Comparison of ENCODE assay signal across 8 cellular contexts in the genomic region with DNA sequence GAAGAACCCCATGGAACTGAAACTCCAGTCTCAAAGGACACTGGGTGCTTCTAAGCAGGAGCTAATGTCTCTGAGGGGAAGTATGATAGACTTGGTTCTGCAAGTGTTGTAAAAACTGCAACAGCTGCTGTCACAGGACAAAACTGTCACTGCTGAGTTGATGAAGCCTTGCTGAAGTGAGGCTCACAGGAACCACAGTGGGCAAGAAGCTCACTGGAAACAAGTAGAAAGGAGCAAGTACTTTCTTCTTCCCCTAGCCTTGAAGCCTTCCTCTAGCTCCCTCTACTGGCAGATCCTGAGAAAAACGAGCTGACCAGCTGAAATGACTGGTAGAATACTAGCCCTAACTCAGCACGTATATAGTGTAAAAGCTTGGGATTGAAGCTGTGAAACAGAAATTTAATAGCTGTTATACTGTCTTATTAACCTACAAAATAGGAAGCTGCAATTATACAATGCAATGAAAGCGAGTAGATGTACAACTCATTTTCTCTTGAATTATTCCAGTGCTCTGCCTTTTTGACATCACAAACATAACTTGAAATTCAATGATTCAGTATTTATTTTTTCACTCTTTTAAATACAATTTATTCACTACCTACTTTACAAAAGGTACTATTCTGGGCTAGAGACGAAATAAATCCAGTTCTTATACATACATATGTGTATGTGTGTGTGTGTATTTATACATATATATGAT.
DNase-seq lines count a peak whose midpoint lies in the region; ATAC-seq and TF ChIP-seq lines count a peak whose summit lies in the region.

No MANE protein-coding gene starts in this region.

- H3K9me3 ChIP-seq in AG04450 (ENCODE audit: control insufficient read depth, insufficient read depth, low read length) (no peaks in the 10 kb centered on the region), body of pancreas (no peaks in the 10 kb centered on the region)

- no peak overlapping the region for H3K27ac ChIP-seq in AG04450 (ENCODE audit: low read depth, low read length)
- H3K27ac ChIP-seq in body of pancreas, result no peak overlapping the region

- 1 to 2% methylated on average over 4 of the region's 4 CpGs for WGBS in body of pancreas, 2 donors

- intact Hi-C loops in body of pancreas (cut with DNase I), result no loop called here

- peak; percentile 95 for TF ChIP-seq CTCF in AG04450 (IDR thresholded peaks at IDR 0.05; ENCODE audit: low read depth, low read length)
- TF ChIP-seq CTCF in GM13977 (IDR thresholded peaks at IDR 0.05; ENCODE audit: extremely low read depth, insufficient read depth, missing control alignments), result peak; percentile 90
- TF ChIP-seq CTCF in body of pancreas (IDR thresholded peaks at IDR 0.05), result peak; percentile 57 to 73 (median 61)

- DNase-seq in AG04450 (ENCODE audit: low read depth, low spot score) (peak; percentile 68), GM13977 (ENCODE audit: low spot score) (peak; percentile 61), NCI-H1048 (lab: John Stamatoyannopoulos, UW) (peak; percentile 7), SW480 (ENCODE audit: low spot score) (peak; percentile 57), body of pancreas (peak; percentile 54 to 60 (median 59)), iPS DF 4.7 (ENCODE audit: extremely low read depth, low spot score) (peak; percentile 60)
- DNase-seq in stimulated activated CD4-positive, alpha-beta T cell treated with anti-CD3 and anti-CD28 coated beads, Interleukin-15, amount 100 ng/mL, for 48 hours (ENCODE audit: low read depth in 2 of 2), result peak; percentile 11 to 24

- H3K36me3 ChIP-seq in body of pancreas (replicated peaks in 1 of 2; ENCODE audit: insufficient read depth in 1 of 2, low read depth in 2 of 2), result no peaks in the 10 kb centered on the region

- POLR2A ChIA-PET in AG04450 (lab: Yijun Ruan, JAX), result no interaction called here

- in situ Hi-C loops in GM13977 (cut with MboI; ENCODE audit: low pct_unique_long_range_greater_than_20kb, low sequenced_read_pairs, unreplicated experiment), result loop anchor here (25.0 kb wide), 1 partner anchor 265 kb away; no protein-coding TSS in a partner anchor

- no peaks in the 10 kb centered on the region for H3K4me1 ChIP-seq in body of pancreas

- TF ChIP-seq POLR2A in body of pancreas (IDR thresholded peaks at IDR 0.05), result no peak

- CTCF ChIA-PET in AG04450 (lab: Charles Lee), result interaction anchor here (0.5 to 3.8 kb wide), 110 partner anchors 9 to 718 kb away, joined by 3 to 72 read pairs (median 4); no protein-coding TSS in a partner anchor

- peak; percentile 94 for ATAC-seq in HG02763 (IDR thresholded peaks at IDR 0.05; ENCODE audit: unreplicated experiment)
- peak; percentile 83 for ATAC-seq in body of pancreas

- H3K4me3 ChIP-seq in AG04450 (ENCODE audit: low read depth, low read length) (no peak overlapping the region), body of pancreas (no peak overlapping the region)

- H3K27me3 ChIP-seq in AG04450 (ENCODE audit: control insufficient read depth, insufficient read depth, low read length) (no peaks in the 10 kb centered on the region), body of pancreas (no peaks in the 10 kb centered on the region)

Comparison
In these comparisons a context has a peak if more than half of its experiments do, and no peak if none do; other contexts are left out.
1. DNase-seq: peak in every context shown above with its lines; median percentile 68 in AG04450; 61 in GM13977; 60 in iPS DF 4.7; 59 in body of pancreas; 57 in SW480; 18 in stimulated activated CD4-positive, alpha-beta T cell treated with anti-CD3 and anti-CD28 coated beads, Interleukin-15, amount 100 ng/mL, for 48 hours; 7 in NCI-H1048.